8 cellular contexts compared by ENCODE assay signal in the genomic region with DNA sequence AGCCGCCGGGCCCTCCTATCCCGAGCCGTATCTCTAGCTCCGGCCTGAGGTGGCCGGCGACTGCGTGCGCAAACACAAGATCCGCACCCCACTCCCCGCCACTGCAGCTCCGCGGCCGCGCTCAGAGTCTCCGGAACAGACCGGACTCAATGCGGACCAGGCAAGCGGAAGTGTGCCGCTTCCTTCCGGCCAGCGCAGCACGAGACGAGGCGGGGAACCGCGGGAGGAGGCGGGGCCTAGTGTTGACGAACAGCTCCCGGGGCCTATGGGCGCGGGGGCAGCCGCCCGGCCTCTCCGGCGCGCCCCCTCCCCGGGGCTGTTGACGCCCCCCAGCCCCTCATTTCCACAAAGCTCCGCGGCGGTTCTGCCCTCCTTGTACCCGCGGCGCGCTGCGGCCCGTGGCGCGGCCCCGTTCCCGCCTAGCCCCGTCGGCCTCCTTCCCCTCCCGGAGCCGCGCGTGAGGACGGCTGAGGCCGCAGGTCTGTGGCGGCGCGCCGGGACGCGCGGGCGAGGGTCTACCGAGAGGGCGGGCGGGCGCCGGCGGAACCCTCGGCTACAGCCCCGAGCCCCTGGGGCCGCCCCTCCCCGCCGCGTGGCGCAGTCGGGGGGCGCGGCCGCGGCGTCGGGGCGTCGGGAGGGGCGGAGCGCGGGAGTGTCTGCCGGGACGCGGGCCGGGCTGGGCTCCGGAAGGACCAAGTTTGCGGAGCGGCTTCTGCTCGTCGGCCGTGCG. TPM values are rescaled to one million over a fixed set of nuclear protein-coding genes. Genes with fewer than 3 reads are reported as not detected.
DNase-seq lines count a peak whose midpoint lies in the region; ATAC-seq and TF ChIP-seq lines count a peak whose summit lies in the region.

A gene with protein sequence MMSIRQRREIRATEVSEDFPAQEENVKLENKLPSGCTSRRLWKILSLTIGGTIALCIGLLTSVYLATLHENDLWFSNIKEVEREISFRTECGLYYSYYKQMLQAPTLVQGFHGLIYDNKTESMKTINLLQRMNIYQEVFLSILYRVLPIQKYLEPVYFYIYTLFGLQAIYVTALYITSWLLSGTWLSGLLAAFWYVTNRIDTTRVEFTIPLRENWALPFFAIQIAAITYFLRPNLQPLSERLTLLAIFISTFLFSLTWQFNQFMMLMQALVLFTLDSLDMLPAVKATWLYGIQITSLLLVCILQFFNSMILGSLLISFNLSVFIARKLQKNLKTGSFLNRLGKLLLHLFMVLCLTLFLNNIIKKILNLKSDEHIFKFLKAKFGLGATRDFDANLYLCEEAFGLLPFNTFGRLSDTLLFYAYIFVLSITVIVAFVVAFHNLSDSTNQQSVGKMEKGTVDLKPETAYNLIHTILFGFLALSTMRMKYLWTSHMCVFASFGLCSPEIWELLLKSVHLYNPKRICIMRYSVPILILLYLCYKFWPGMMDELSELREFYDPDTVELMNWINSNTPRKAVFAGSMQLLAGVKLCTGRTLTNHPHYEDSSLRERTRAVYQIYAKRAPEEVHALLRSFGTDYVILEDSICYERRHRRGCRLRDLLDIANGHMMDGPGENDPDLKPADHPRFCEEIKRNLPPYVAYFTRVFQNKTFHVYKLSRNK (plus strand): TSS at position 340 of the 730 bp plus-strand sequence. CDS start 2,484 bp downstream, outside the sequence.

- peak within 1 kb of the TSS; percentile 98 for H3K27ac ChIP-seq in suprapubic skin

- TF ChIP-seq EP300 in suprapubic skin (IDR thresholded peaks at IDR 0.05) = no peak

- TF ChIP-seq POLR2A in NB4 (IDR thresholded peaks at IDR 0.05; ENCODE audit: extremely low read depth, insufficient read length) (peak; percentile 79), suprapubic skin (IDR thresholded peaks at IDR 0.05) (peak in 1 of 2 donors; percentile 89)

- H3K9me3 ChIP-seq in suprapubic skin = no peaks in the 10 kb centered on the region

- peak; percentile 97 for DNase-seq in GM10248 (ENCODE audit: extremely low spot score)
- peak; percentile 93 for DNase-seq in NB4 (ENCODE audit: low read depth)
- peak; percentile 92 for DNase-seq in SKM-1 (lab: John Stamatoyannopoulos, UW; ENCODE audit: unreplicated experiment)
- peak; percentile 92 to 94 for DNase-seq in activated naive CD4-positive, alpha-beta T cell treated with anti-CD3 and anti-CD28 coated beads, Interleukin-2, amount 50 U/mL, for 72 hours (ENCODE audit: low spot score in 2 of 2)
- peak; percentile 94 for DNase-seq in glomerular visceral epithelial cell (ENCODE audit: extremely low spot score)
- DNase-seq in occipital lobe (lab: John Stamatoyannopoulos, UW) = peak; percentile 92
- peak; percentile 98 for DNase-seq in suprapubic skin (ENCODE audit: low spot score in 2 of 2)

- peaks cover 32% of the 10 kb centered on the region for H3K4me1 ChIP-seq in suprapubic skin

- no peaks in the 10 kb centered on the region for H3K9me3 Mint-ChIP-seq in activated naive CD4-positive, alpha-beta T cell treated with anti-CD3 and anti-CD28 coated beads, Interleukin-2, amount 50 U/mL, for 72 hours

- peak within 1 kb of the TSS; percentile 88 to 93 for H3K27ac Mint-ChIP-seq in activated naive CD4-positive, alpha-beta T cell treated with anti-CD3 and anti-CD28 coated beads, Interleukin-2, amount 50 U/mL, for 72 hours

- peaks cover 0 to 5% of the 10 kb centered on the region in 2 donors for H3K36me3 Mint-ChIP-seq in activated naive CD4-positive, alpha-beta T cell treated with anti-CD3 and anti-CD28 coated beads, Interleukin-2, amount 50 U/mL, for 72 hours

- POLR2A ChIA-PET in GM10248 (lab: Yijun Ruan, JAX) = interaction anchor here (0.5 to 1.1 kb wide), 3 partner anchors 17 to 177 kb away, joined by 3 to 4 read pairs (median 3); no protein-coding TSS in a partner anchor

- H3K4me3 ChIP-seq in NB4 (ENCODE audit: low read depth, low read length) = peak within 1 kb of the TSS; percentile 71
- peak within 1 kb of the TSS; percentile 98 for H3K4me3 ChIP-seq in suprapubic skin

- ATAC-seq in HG02571 (IDR thresholded peaks at IDR 0.05; ENCODE audit: unreplicated experiment) = peak; percentile 93
- ATAC-seq in activated naive CD4-positive, alpha-beta T cell treated with anti-CD3 and anti-CD28 coated beads, Interleukin-2, amount 50 U/mL, for 72 hours = peak; percentile 96 to 98

- H3K36me3 ChIP-seq in suprapubic skin = peaks cover 16% of the 10 kb centered on the region

- no CpG with 5 or more reads among the region's 104 CpGs for WGBS in suprapubic skin

- TF ChIP-seq CTCF in GM10248 (IDR thresholded peaks at IDR 0.05; ENCODE audit: control extremely low read depth, extremely low read depth, low read depth, missing control alignments) (no peak), NB4 (IDR thresholded peaks at IDR 0.05; ENCODE audit: low read depth, low read length) (no peak), suprapubic skin (IDR thresholded peaks at IDR 0.05) (no peak)

- CTCF ChIA-PET in GM10248 (lab: Yijun Ruan, JAX) = interaction anchor here (1.0 to 1.7 kb wide), 3 partner anchors 9 to 66 kb away, joined by 3 to 5 read pairs (median 3); no protein-coding TSS in a partner anchor

- no peaks in the 10 kb centered on the region for H3K27me3 ChIP-seq in suprapubic skin

RNA-seq across cellular contexts. Expression of the gene that starts here (rescaled TPM):
- 10 to 100 TPM; 15.4 to 22.2 TPM for total RNA-seq in activated naive CD4-positive, alpha-beta T cell treated with anti-CD3 and anti-CD28 coated beads, Interleukin-2, amount 50 U/mL, for 72 hours
- 40.4 TPM for total RNA-seq in occipital lobe
- 10 to 100 TPM; 10.1 to 32.0 (median 15.2) TPM for total RNA-seq in suprapubic skin

Comparison
In these comparisons a context has a peak if more than half of its experiments do, and no peak if none do; other contexts are left out.
1. Peak in every context shown above with its lines: DNase-seq, ATAC-seq, H3K4me3 ChIP-seq and H3K27ac ChIP-seq.